22 cellular contexts compared by ENCODE assay signal in the genomic region with DNA sequence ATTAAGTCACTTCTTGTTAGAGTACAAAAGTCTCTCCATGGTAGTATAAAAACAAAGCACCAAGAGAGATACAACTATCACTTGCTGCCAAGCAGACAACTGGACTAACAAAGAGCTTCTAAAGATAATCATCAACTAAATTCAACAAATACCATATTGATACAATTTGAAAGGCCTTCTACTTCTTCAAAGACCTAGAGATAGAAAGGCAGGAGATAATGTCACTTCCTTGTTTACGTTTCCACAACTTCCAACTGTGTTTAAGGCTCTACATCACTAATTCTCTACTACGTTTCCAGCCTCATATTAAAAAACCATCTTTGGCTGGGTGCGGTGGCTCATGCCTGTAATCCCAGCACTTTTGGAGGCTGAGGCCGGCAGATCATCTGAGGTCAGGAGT.
DNase-seq lines count a peak whose midpoint lies in the region; ATAC-seq and TF ChIP-seq lines count a peak whose summit lies in the region.
"Had no signal": no experiment of that assay in that cellular context is flagged by ENCODE, and none has a peak within 500 bp of the region (broad histone marks: within the 10 kb centered on the region; RNA-seq: fewer than 3 reads in every experiment).

No MANE protein-coding gene starts in this region.

- no peaks in the 10 kb centered on the region for H3K9me3 Mint-ChIP-seq in activated CD8-positive, alpha-beta T cell treated with anti-CD3 and anti-CD28 coated beads for 36 hours
- H3K9me3 Mint-ChIP-seq in activated CD8-positive, alpha-beta T cell treated with anti-CD3 and anti-CD28 coated beads, Interleukin-2, amount 10 ng/mL, durations not matched to agents 7 days and 5 days (ENCODE audit: insufficient read depth), result no peaks in the 10 kb centered on the region
- H3K9me3 Mint-ChIP-seq in CD4-positive, alpha-beta T cell, result no peaks in the 10 kb centered on the region
- H3K9me3 Mint-ChIP-seq in mesothelial cell of epicardium, result no peaks in the 10 kb centered on the region
- H3K9me3 Mint-ChIP-seq: CD4-positive, alpha-beta memory T cell; HFFc6 had no signal

- no peak overlapping the region for H3K9ac ChIP-seq in SK-N-MC (ENCODE audit: insufficient read length)

- peak overlapping the region; percentile 21 for H3K27ac Mint-ChIP-seq in activated CD8-positive, alpha-beta T cell treated with anti-CD3 and anti-CD28 coated beads for 36 hours
- no peak overlapping the region for H3K27ac Mint-ChIP-seq in activated CD8-positive, alpha-beta T cell treated with anti-CD3 and anti-CD28 coated beads, Interleukin-2, amount 10 ng/mL, durations not matched to agents 7 days and 5 days
- peak overlapping the region; percentile 34 for H3K27ac Mint-ChIP-seq in CD4-positive, alpha-beta T cell
- peak overlapping the region; percentile 86 for H3K27ac Mint-ChIP-seq in mesothelial cell of epicardium
- H3K27ac Mint-ChIP-seq: HFFc6 had no signal

- no peak overlapping the region for H3K4me3 Mint-ChIP-seq in activated CD8-positive, alpha-beta T cell treated with anti-CD3 and anti-CD28 coated beads for 36 hours
- no peak overlapping the region for H3K4me3 Mint-ChIP-seq in activated CD8-positive, alpha-beta T cell treated with anti-CD3 and anti-CD28 coated beads, Interleukin-2, amount 10 ng/mL, durations not matched to agents 7 days and 5 days
- H3K4me3 Mint-ChIP-seq in CD4-positive, alpha-beta T cell, result no peak overlapping the region
- no peak overlapping the region for H3K4me3 Mint-ChIP-seq in mesothelial cell of epicardium
- H3K4me3 Mint-ChIP-seq: CD4-positive, alpha-beta memory T cell; HFFc6 had no signal

- POLR2A ChIA-PET in activated CD8-positive, alpha-beta T cell treated with anti-CD3 and anti-CD28 coated beads for 36 hours (lab: Charles Lee), result interaction anchor here (1.3 kb wide), 1 partner anchor 559 kb away, joined by 3 read pairs; no protein-coding TSS in a partner anchor
- POLR2A ChIA-PET in activated CD8-positive, alpha-beta T cell treated with anti-CD3 and anti-CD28 coated beads, Interleukin-2, amount 10 ng/mL, durations not matched to agents 7 days and 5 days (lab: Charles Lee), result no interaction called here
- POLR2A ChIA-PET in CD4-positive, alpha-beta T cell (lab: Charles Lee), result no interaction called here

- intact Hi-C loops in activated CD8-positive, alpha-beta T cell treated with anti-CD3 and anti-CD28 coated beads for 36 hours (cut with micrococcal nuclease), result no loop called here
- intact Hi-C loops in CD4-positive, alpha-beta T cell (cut with DNase I, micrococcal nuclease), result no loop called here

- TF ChIP-seq CTCF in activated CD8-positive, alpha-beta T cell treated with anti-CD3 and anti-CD28 coated beads for 36 hours (IDR thresholded peaks at IDR 0.05), result no peak
- TF ChIP-seq CTCF in CD4-positive, alpha-beta T cell (IDR thresholded peaks at IDR 0.05), result no peak
- no peak for TF ChIP-seq CTCF in mesothelial cell of epicardium (IDR thresholded peaks at IDR 0.05; ENCODE audit: unreplicated experiment)

- peaks cover 28% of the 10 kb centered on the region for H3K36me3 ChIP-seq in SK-N-MC (ENCODE audit: insufficient read depth, low read length)

- no peak overlapping the region for H3K27ac ChIP-seq in CD4-positive, alpha-beta T cell (ENCODE audit: low read depth, low read length)
- H3K27ac ChIP-seq in SK-N-MC, result 0 out of 2 replicates have a peak overlapping the region, but pooled peaks have one; percentile 51
- H3K27ac ChIP-seq: 22Rv1, A549, C4-2B had no signal

- peaks cover 15% of the 10 kb centered on the region for H3K4me1 Mint-ChIP-seq in activated CD8-positive, alpha-beta T cell treated with anti-CD3 and anti-CD28 coated beads for 36 hours (ENCODE audit: low read depth)
- H3K4me1 Mint-ChIP-seq in activated CD8-positive, alpha-beta T cell treated with anti-CD3 and anti-CD28 coated beads, Interleukin-2, amount 10 ng/mL, durations not matched to agents 7 days and 5 days (ENCODE audit: low read depth), result peaks cover 11% of the 10 kb centered on the region
- peaks cover 18% of the 10 kb centered on the region for H3K4me1 Mint-ChIP-seq in CD4-positive, alpha-beta T cell (ENCODE audit: low read depth)
- peaks cover 78% of the 10 kb centered on the region for H3K4me1 Mint-ChIP-seq in mesothelial cell of epicardium

- DNase-seq in activated CD8-positive, alpha-beta T cell treated with anti-CD3 and anti-CD28 coated beads for 36 hours, result no peak
- no peak for DNase-seq in activated CD8-positive, alpha-beta T cell treated with anti-CD3 and anti-CD28 coated beads, Interleukin-2, amount 10 ng/mL, durations not matched to agents 7 days and 5 days
- DNase-seq in CD4-positive, alpha-beta T cell, result no peak
- no peak for DNase-seq in SK-N-MC (ENCODE audit: low read depth, low spot score)
- no peak for DNase-seq in mesothelial cell of epicardium (ENCODE audit: low spot score in 2 of 2, unreplicated experiment in 2 of 2)
- DNase-seq in hepatic stellate cell (ENCODE audit: low spot score), result no peak
- DNase-seq: AML-193; Calu3; CD4-positive, alpha-beta memory T cell; DMS 273 treated with DMSO at 0.1 percent for 48 hours; DMS53; DND-41; EL; GOT3; H7; HFFc6 had no signal

- H3K9me3 ChIP-seq in CD4-positive, alpha-beta T cell (ENCODE audit: control insufficient read depth, low read length), result no peaks in the 10 kb centered on the region
- H3K9me3 ChIP-seq in SK-N-MC (ENCODE audit: low read depth, low read length), result no peaks in the 10 kb centered on the region
- H3K9me3 ChIP-seq: A549 had no signal

- H3K4me3 ChIP-seq in SK-N-MC, result no peak overlapping the region
- H3K4me3 ChIP-seq: A549, GM12878 had no signal

- H3K27me3 Mint-ChIP-seq in activated CD8-positive, alpha-beta T cell treated with anti-CD3 and anti-CD28 coated beads for 36 hours, result no peaks in the 10 kb centered on the region
- H3K27me3 Mint-ChIP-seq in activated CD8-positive, alpha-beta T cell treated with anti-CD3 and anti-CD28 coated beads, Interleukin-2, amount 10 ng/mL, durations not matched to agents 7 days and 5 days (ENCODE audit: low read depth), result no peaks in the 10 kb centered on the region
- H3K27me3 Mint-ChIP-seq in CD4-positive, alpha-beta T cell, result no peaks in the 10 kb centered on the region
- no peaks in the 10 kb centered on the region for H3K27me3 Mint-ChIP-seq in mesothelial cell of epicardium (ENCODE audit: low read depth)
- H3K27me3 Mint-ChIP-seq: CD4-positive, alpha-beta memory T cell had no signal

- CTCF ChIA-PET in activated CD8-positive, alpha-beta T cell treated with anti-CD3 and anti-CD28 coated beads for 36 hours (lab: Charles Lee), result no interaction called here
- CTCF ChIA-PET in activated CD8-positive, alpha-beta T cell treated with anti-CD3 and anti-CD28 coated beads, Interleukin-2, amount 10 ng/mL, durations not matched to agents 7 days and 5 days (lab: Charles Lee), result no interaction called here
- CTCF ChIA-PET in CD4-positive, alpha-beta T cell (lab: Charles Lee), result no interaction called here

- ATAC-seq in activated CD8-positive, alpha-beta T cell treated with anti-CD3 and anti-CD28 coated beads for 36 hours, result no peak
- ATAC-seq in activated CD8-positive, alpha-beta T cell treated with anti-CD3 and anti-CD28 coated beads, Interleukin-2, amount 10 ng/mL, durations not matched to agents 7 days and 5 days, result no peak
- ATAC-seq in CD4-positive, alpha-beta T cell (ENCODE audit: poor library complexity), result no peak
- ATAC-seq in HG03025 (IDR thresholded peaks at IDR 0.05; ENCODE audit: low FRiP score, unreplicated experiment), result no peak
- ATAC-seq: A549, GM12878, HCT116 had no signal

- H3K36me3 Mint-ChIP-seq in activated CD8-positive, alpha-beta T cell treated with anti-CD3 and anti-CD28 coated beads for 36 hours (ENCODE audit: low read depth), result peaks cover 21% of the 10 kb centered on the region
- peaks cover 49% of the 10 kb centered on the region for H3K36me3 Mint-ChIP-seq in activated CD8-positive, alpha-beta T cell treated with anti-CD3 and anti-CD28 coated beads, Interleukin-2, amount 10 ng/mL, durations not matched to agents 7 days and 5 days (ENCODE audit: low read depth)
- H3K36me3 Mint-ChIP-seq in CD4-positive, alpha-beta T cell (ENCODE audit: low read depth), result peaks cover 70% of the 10 kb centered on the region
- peaks cover 18% of the 10 kb centered on the region for H3K36me3 Mint-ChIP-seq in mesothelial cell of epicardium

- no peaks in the 10 kb centered on the region for H3K27me3 ChIP-seq in CD4-positive, alpha-beta T cell (ENCODE audit: control insufficient read depth, insufficient read depth, low read length)
